In genomic region chr6:34549804-34550202, GRCh38 we compare ENCODE assay signal across 27 cellular contexts. TPM values are rescaled to one million over a fixed set of nuclear protein-coding genes. Genes with fewer than 3 reads are reported as not detected.
DNase-seq lines count a peak whose midpoint lies in the region; ATAC-seq and TF ChIP-seq lines count a peak whose summit lies in the region.
"Had no signal": no experiment of that assay in that cellular context is flagged by ENCODE, and none has a peak within 500 bp of the region (broad histone marks: within the 10 kb centered on the region; RNA-seq: fewer than 3 reads in every experiment).

No MANE protein-coding gene starts in this region.

- H3K4me1 ChIP-seq in BLaER1 = peaks cover 34% of the 10 kb centered on the region
- peaks cover 7% of the 10 kb centered on the region for H3K4me1 ChIP-seq in mammary epithelial cell (ENCODE audit: insufficient read depth, low read length)
- H3K4me1 ChIP-seq: HAP-1, SJCRH30 had no signal

- H3K79me2 ChIP-seq in mammary epithelial cell (ENCODE audit: insufficient read depth, low read length) = no peaks in the 10 kb centered on the region

- H3K27ac ChIP-seq in BLaER1 (0 out of 2 replicates have a peak overlapping the region, but pooled peaks have one; percentile 14), mammary epithelial cell (ENCODE audit: insufficient read depth, low read depth, low read length) (no peak overlapping the region)
- H3K27ac ChIP-seq: PC-9, SJCRH30 had no signal

- H3K4me2 ChIP-seq in BLaER1 = peak overlapping the region; percentile 70; the same call in 1 of the 2 replicates
- H3K4me2 ChIP-seq in mammary epithelial cell (ENCODE audit: insufficient read depth, low read depth, low read length) = no peak overlapping the region
- H3K4me2 ChIP-seq: GM23338, PC-9 had no signal

- no peak for TF ChIP-seq CTCF in NB4 (IDR thresholded peaks at IDR 0.05; ENCODE audit: low read depth, low read length)
- no peak for TF ChIP-seq CTCF in mammary epithelial cell (conservative IDR thresholded peaks at IDR 0.05 in 1 of 2, IDR thresholded peaks at IDR 0.05 in 1 of 2; ENCODE audit: extremely low read depth in 1 of 2, insufficient read depth in 1 of 2, low read depth in 1 of 2, low read length in 2 of 2)
- no peak for TF ChIP-seq CTCF in progenitor cell of endocrine pancreas (IDR thresholded peaks at IDR 0.05; ENCODE audit: unreplicated experiment)

- H3K9me3 ChIP-seq in BLaER1 (no peaks in the 10 kb centered on the region), mammary epithelial cell (replicated peaks; ENCODE audit: insufficient read depth, low read length) (no peaks in the 10 kb centered on the region)
- H3K9me3 ChIP-seq: HAP-1, SJCRH30 had no signal

- peak overlapping the region; percentile 49 for H2AFZ ChIP-seq in mammary epithelial cell (ENCODE audit: low read depth, low read length)
- H2AFZ ChIP-seq: GM23338, PC-9 had no signal

- no TSS peak for BruUV-seq in mammary epithelial cell (replicated peaks; lab: Mats Ljungman, UMichigan)

- H3K27me3 Mint-ChIP-seq in progenitor cell of endocrine pancreas = peaks cover 39% of the 10 kb centered on the region

- peak overlapping the region; percentile 40 for H3K27ac Mint-ChIP-seq in progenitor cell of endocrine pancreas
- H3K27ac Mint-ChIP-seq: GM23338 had no signal

- H3K4me1 Mint-ChIP-seq in progenitor cell of endocrine pancreas (ENCODE audit: low read depth) = peaks cover 10% of the 10 kb centered on the region

- H4K20me1 ChIP-seq in BLaER1 (no peaks in the 10 kb centered on the region), mammary epithelial cell (ENCODE audit: insufficient read depth, low read length) (no peaks in the 10 kb centered on the region)

- no peak overlapping the region for H3K4me3 Mint-ChIP-seq in progenitor cell of endocrine pancreas (ENCODE audit: low read depth)
- H3K4me3 Mint-ChIP-seq: CD8-positive, alpha-beta memory T cell; GM23338 had no signal

- H3K36me3 ChIP-seq in BLaER1 = no peaks in the 10 kb centered on the region
- H3K36me3 ChIP-seq in mammary epithelial cell (ENCODE audit: insufficient read depth, low read length) = no peaks in the 10 kb centered on the region
- H3K36me3 ChIP-seq: HAP-1, SJCRH30 had no signal

- intact Hi-C loops in mammary epithelial cell (cut with micrococcal nuclease) = no loop called here

- DNase-seq in NB4 (ENCODE audit: low read depth) (peak; percentile 44), mammary epithelial cell (no peak), progenitor cell of endocrine pancreas (ENCODE audit: low spot score, unreplicated experiment) (no peak), ACHN (no peak), NCI-H2081 treated with DMSO at 0.1 percent for 48 hours (lab: John Stamatoyannopoulos, UW) (no peak), AG08396 (ENCODE audit: low spot score) (no peak)
- DNase-seq: C1 segment of cervical spinal cord; CD8-positive, alpha-beta memory T cell; DMS 273 treated with DMSO at 0.1 percent for 48 hours; DMS79; EL; GDM1; IMR-90; NCI-H1105 treated with DMSO at 0.1 percent for 48 hours; NCI-H146; NCI-H1930; NCI-H446; NCI-H774; SJCRH30 had no signal

- H3K9ac ChIP-seq in BLaER1 = no peak overlapping the region
- no peak overlapping the region for H3K9ac ChIP-seq in mammary epithelial cell (ENCODE audit: insufficient read depth, low read length)

- CTCF ChIA-PET in mammary epithelial cell (lab: Charles Lee; ENCODE audit: low non-redundant PET) = no interaction called here

- no peak for TF ChIP-seq POLR2A in NB4 (IDR thresholded peaks at IDR 0.05; ENCODE audit: extremely low read depth, insufficient read length)

- no peak overlapping the region for H3K4me3 ChIP-seq in BLaER1
- H3K4me3 ChIP-seq in NB4 (ENCODE audit: low read depth, low read length) = no peak overlapping the region
- no peak overlapping the region for H3K4me3 ChIP-seq in mammary epithelial cell (replicated peaks in 1 of 3; ENCODE audit: insufficient read depth in 1 of 3, low read depth in 2 of 3, low read length in 3 of 3)
- H3K4me3 ChIP-seq: GM12878, GM23338, HAP-1, PC-9, SJCRH30 had no signal

- ATAC-seq in HG02588 (IDR thresholded peaks at IDR 0.05; ENCODE audit: unreplicated experiment) = no peak
- ATAC-seq: GM12878, GM23338, Right ventricle myocardium inferior, SK-N-SH treated with all-trans-retinoic acid at 6 μM for 48 hours had no signal

- no peaks in the 10 kb centered on the region for H3K27me3 ChIP-seq in BLaER1
- no peaks in the 10 kb centered on the region for H3K27me3 ChIP-seq in mammary epithelial cell (ENCODE audit: insufficient read depth, low read length)
- H3K27me3 ChIP-seq: SJCRH30 had no signal

- 100% methylated on average over 1 of the region's 2 CpGs for WGBS in mammary epithelial cell (ENCODE audit: low coverage, missing lambda C conversion rate)

- dilution Hi-C loops in mammary epithelial cell (cut with HindIII; ENCODE audit: low sequenced_read_pairs) = loop anchor here (5.0 kb wide), 1 partner anchor 58 kb away; no protein-coding TSS in a partner anchor

- H3K9me3 Mint-ChIP-seq in progenitor cell of endocrine pancreas (ENCODE audit: low read depth) = no peaks in the 10 kb centered on the region
- H3K9me3 Mint-ChIP-seq: CD8-positive, alpha-beta memory T cell had no signal

- H3K36me3 Mint-ChIP-seq in progenitor cell of endocrine pancreas (ENCODE audit: insufficient read depth) = no peaks in the 10 kb centered on the region
- H3K36me3 Mint-ChIP-seq: CD8-positive, alpha-beta memory T cell had no signal

- in situ Hi-C loops in mammary epithelial cell (cut with MboI; ENCODE audit: low sequenced_read_pairs in 2 of 2) = no loop called here
- in situ Hi-C loops in ACHN (cut with HindIII; ENCODE audit: low pct_ligation_motif_present, low pct_unique_long_range_greater_than_20kb, low sequenced_read_pairs) = no loop called here

RNA-seq across cellular contexts. Expression of gene SPDEF, which starts 6.3 kb away (rescaled TPM):
- under 1 TPM in 1 of 2 donors, not detected in 1; 0.16 TPM for total RNA-seq in mammary epithelial cell
- polyA plus RNA-seq in mammary epithelial cell = not detected
- not detected for polyA minus RNA-seq in mammary epithelial cell
- 0.62 and 0.65 TPM in 2 replicates for total RNA-seq in progenitor cell of endocrine pancreas
- total RNA-seq: CD8-positive, alpha-beta memory T cell; GM12878; IMR-90; Right ventricle myocardium inferior; SJCRH30 had no signal
- polyA plus RNA-seq: CD8-positive, alpha-beta memory T cell; GM12878; GM23338 had no signal
